ENCODE assay signal across 17 cellular contexts in the genomic region with DNA sequence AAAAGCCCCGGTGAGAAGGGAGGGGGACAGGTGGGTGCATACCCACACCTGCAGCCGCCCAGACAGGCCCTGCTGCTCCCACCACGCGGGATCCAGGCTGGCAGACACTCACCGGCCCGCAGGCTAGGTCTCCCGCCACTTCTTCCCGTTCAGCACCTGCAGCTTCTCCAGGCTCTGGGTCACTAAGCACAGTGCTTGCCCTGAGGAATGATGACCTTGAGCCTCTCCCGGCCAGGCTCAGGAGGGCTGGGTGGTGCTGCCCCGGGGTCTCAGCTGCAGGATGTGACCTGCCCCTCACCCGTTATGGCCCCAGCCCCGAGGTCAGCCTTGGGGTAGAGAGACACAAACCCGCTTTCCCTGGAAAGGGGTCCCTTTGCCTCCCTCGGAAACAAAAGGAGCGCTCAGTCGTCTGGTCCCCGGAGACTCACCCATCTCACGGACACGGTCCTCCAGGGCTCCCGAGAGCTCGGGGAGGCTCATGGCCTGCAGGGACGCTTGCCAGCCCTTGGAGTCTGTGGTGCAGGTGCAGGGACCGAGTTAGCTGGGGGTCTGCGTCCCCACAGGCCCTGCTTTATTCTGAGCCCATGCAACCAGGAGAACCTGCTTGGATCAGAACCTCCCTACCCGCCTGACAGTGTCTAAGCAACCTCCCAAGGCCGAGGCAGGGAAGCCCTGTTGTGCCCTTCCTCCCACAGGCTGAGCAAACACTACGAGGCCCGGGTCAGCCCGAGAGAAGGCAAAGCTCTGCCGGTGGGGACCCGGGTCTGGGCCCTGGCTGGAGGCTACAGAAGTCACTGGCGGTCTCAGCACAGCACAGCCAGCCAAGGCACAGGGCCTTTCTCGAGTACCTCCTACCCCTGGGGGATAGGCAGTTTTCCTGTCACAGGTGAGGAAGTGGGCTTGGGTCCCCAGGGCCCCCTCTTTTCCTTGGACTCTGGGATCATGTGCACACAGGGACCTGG. TPM values are rescaled to one million over a fixed set of nuclear protein-coding genes. Genes with fewer than 3 reads are reported as not detected.
DNase-seq lines count a peak whose midpoint lies in the region; ATAC-seq and FAIRE-seq lines count a peak whose summit lies in the region.
"Had no signal": no experiment of that assay in that cellular context is flagged by ENCODE, and none has a peak within 500 bp of the region (broad histone marks: within the 10 kb centered on the region; RNA-seq: fewer than 3 reads in every experiment).

No MANE protein-coding gene starts in this region.

- POLR2A ChIA-PET in activated CD4-positive, alpha-beta T cell treated with anti-CD3 and anti-CD28 coated beads for 36 hours (lab: Charles Lee) = no interaction called here

- no peak overlapping the region for H3K27ac Mint-ChIP-seq in activated CD8-positive, alpha-beta memory T cell treated with anti-CD3 and anti-CD28 coated beads, Interleukin-2, amount 10 ng/mL, durations not matched to agents 7 days and 5 days
- H3K27ac Mint-ChIP-seq in activated CD4-positive, alpha-beta T cell treated with anti-CD3 and anti-CD28 coated beads for 36 hours = no peak overlapping the region
- H3K27ac Mint-ChIP-seq: H9 had no signal

- no peak overlapping the region for H3K4me3 Mint-ChIP-seq in activated CD8-positive, alpha-beta memory T cell treated with anti-CD3 and anti-CD28 coated beads, Interleukin-2, amount 10 ng/mL, durations not matched to agents 7 days and 5 days
- H3K4me3 Mint-ChIP-seq in activated CD4-positive, alpha-beta T cell treated with anti-CD3 and anti-CD28 coated beads for 36 hours = no peak overlapping the region
- H3K4me3 Mint-ChIP-seq: H9 had no signal

- ATAC-seq in left cardiac atrium (no peak), left ventricle myocardium superior (no peak), left lobe of liver (no peak)
- ATAC-seq in activated CD8-positive, alpha-beta memory T cell treated with anti-CD3 and anti-CD28 coated beads, Interleukin-2, amount 10 ng/mL, durations not matched to agents 7 days and 5 days = no peak
- ATAC-seq in activated CD4-positive, alpha-beta T cell treated with anti-CD3 and anti-CD28 coated beads for 36 hours = no peak

- no peaks in the 10 kb centered on the region for H3K9me3 Mint-ChIP-seq in activated CD8-positive, alpha-beta memory T cell treated with anti-CD3 and anti-CD28 coated beads, Interleukin-2, amount 10 ng/mL, durations not matched to agents 7 days and 5 days (ENCODE audit: low read depth)
- no peaks in the 10 kb centered on the region for H3K9me3 Mint-ChIP-seq in activated CD4-positive, alpha-beta T cell treated with anti-CD3 and anti-CD28 coated beads for 36 hours (ENCODE audit: low read depth)
- H3K9me3 Mint-ChIP-seq: H9 had no signal

- no peak for FAIRE-seq in RCC 7860 (lab: Jason Lieb, UNC)

- no peaks in the 10 kb centered on the region for H3K27me3 Mint-ChIP-seq in activated CD8-positive, alpha-beta memory T cell treated with anti-CD3 and anti-CD28 coated beads, Interleukin-2, amount 10 ng/mL, durations not matched to agents 7 days and 5 days
- H3K27me3 Mint-ChIP-seq in activated CD4-positive, alpha-beta T cell treated with anti-CD3 and anti-CD28 coated beads for 36 hours = no peaks in the 10 kb centered on the region

- CTCF ChIA-PET in activated CD8-positive, alpha-beta memory T cell treated with anti-CD3 and anti-CD28 coated beads, Interleukin-2, amount 10 ng/mL, durations not matched to agents 7 days and 5 days (lab: Charles Lee) = no interaction called here
- CTCF ChIA-PET in activated CD4-positive, alpha-beta T cell treated with anti-CD3 and anti-CD28 coated beads for 36 hours (lab: Charles Lee) = no interaction called here

- intact Hi-C loops in left cardiac atrium (cut with DNase I) (no loop called here), left ventricle myocardium superior (cut with micrococcal nuclease) (no loop called here)
- intact Hi-C loops in activated CD4-positive, alpha-beta T cell treated with anti-CD3 and anti-CD28 coated beads for 36 hours (cut with DNase I, micrococcal nuclease) = no loop called here

- DNase-seq in left cardiac atrium (peak; percentile 21), left ventricle myocardium superior (no peak), left lobe of liver (ENCODE audit: low spot score) (peak; percentile 48), RCC 7860 (ENCODE audit: low spot score) (no peak), activated T-cell treated with anti-CD3 and anti-CD28 coated beads for 4 hours (no peak), SIG-M5 (lab: John Stamatoyannopoulos, UW) (no peak)
- DNase-seq in activated CD8-positive, alpha-beta memory T cell treated with anti-CD3 and anti-CD28 coated beads, Interleukin-2, amount 10 ng/mL, durations not matched to agents 7 days and 5 days = peak; percentile 39
- no peak for DNase-seq in activated CD4-positive, alpha-beta T cell treated with anti-CD3 and anti-CD28 coated beads for 36 hours
- DNase-seq: H9, hypothalamus, kidney glomerular epithelial cell, NCI-H1048, NCI-H526 treated with DMSO at 0.1 percent for 48 hours, OCI-M1, stomach, T1000 had no signal

- peaks cover 13% of the 10 kb centered on the region for H3K36me3 Mint-ChIP-seq in activated CD8-positive, alpha-beta memory T cell treated with anti-CD3 and anti-CD28 coated beads, Interleukin-2, amount 10 ng/mL, durations not matched to agents 7 days and 5 days
- H3K36me3 Mint-ChIP-seq in activated CD4-positive, alpha-beta T cell treated with anti-CD3 and anti-CD28 coated beads for 36 hours (ENCODE audit: low read depth) = peaks cover 12% of the 10 kb centered on the region

- peaks cover 37% of the 10 kb centered on the region for H3K4me1 Mint-ChIP-seq in activated CD8-positive, alpha-beta memory T cell treated with anti-CD3 and anti-CD28 coated beads, Interleukin-2, amount 10 ng/mL, durations not matched to agents 7 days and 5 days
- H3K4me1 Mint-ChIP-seq in activated CD4-positive, alpha-beta T cell treated with anti-CD3 and anti-CD28 coated beads for 36 hours = peaks cover 24% of the 10 kb centered on the region

RNA-seq across cellular contexts. Expression of gene NUDT16L1, which starts 3.8 kb away (rescaled TPM):
- total RNA-seq in left cardiac atrium = 10 to 100 TPM; 39.1 to 41.0 TPM
- total RNA-seq in left ventricle myocardium superior = 51.7 TPM
- 10 to 100 TPM; 31.6 to 35.6 TPM for total RNA-seq in activated CD8-positive, alpha-beta memory T cell treated with anti-CD3 and anti-CD28 coated beads, Interleukin-2, amount 10 ng/mL, durations not matched to agents 7 days and 5 days
- 40.4 TPM for total RNA-seq in left lobe of liver
- 10 to 100 TPM; 16.4 to 22.5 TPM for total RNA-seq in activated CD4-positive, alpha-beta T cell treated with anti-CD3 and anti-CD28 coated beads for 36 hours

RNA-seq across cellular contexts. Expression of gene ANKS3, which starts 36.9 kb away (rescaled TPM):
- total RNA-seq in left cardiac atrium (10 to 100 TPM; 11.0 to 11.6 TPM), left ventricle myocardium superior (7.8 TPM), left lobe of liver (10.6 TPM)
- total RNA-seq in activated CD8-positive, alpha-beta memory T cell treated with anti-CD3 and anti-CD28 coated beads, Interleukin-2, amount 10 ng/mL, durations not matched to agents 7 days and 5 days = 10 to 100 TPM; 16.2 to 17.1 TPM
- total RNA-seq in activated CD4-positive, alpha-beta T cell treated with anti-CD3 and anti-CD28 coated beads for 36 hours = 10 to 100 TPM; 12.1 to 14.1 TPM

RNA-seq across cellular contexts. Expression of gene DNAAF8, which starts 37.2 kb away (rescaled TPM):
- total RNA-seq in left cardiac atrium = under 1 TPM; 0.52 to 0.85 TPM
- total RNA-seq in left ventricle myocardium superior = 0.30 TPM
- under 1 TPM in 1 of 2 experiments, not detected in 1; 0.30 TPM for total RNA-seq in activated CD8-positive, alpha-beta memory T cell treated with anti-CD3 and anti-CD28 coated beads, Interleukin-2, amount 10 ng/mL, durations not matched to agents 7 days and 5 days
- total RNA-seq in left lobe of liver = 0.45 TPM
- under 1 TPM; 0.11 to 0.16 TPM for total RNA-seq in activated CD4-positive, alpha-beta T cell treated with anti-CD3 and anti-CD28 coated beads for 36 hours
- total RNA-seq: mononuclear cell had no signal

Comparison
In these comparisons a context has a peak if more than half of its experiments do, and no peak if none do; other contexts are left out.
1. DNase-seq: peak in left cardiac atrium (single experiment), activated CD8-positive, alpha-beta memory T cell treated with anti-CD3 and anti-CD28 coated beads, Interleukin-2, amount 10 ng/mL, durations not matched to agents 7 days and 5 days (single experiment) and left lobe of liver (single experiment); none in left ventricle myocardium superior (single experiment), activated CD4-positive, alpha-beta T cell treated with anti-CD3 and anti-CD28 coated beads for 36 hours (single experiment), RCC 7860 (single experiment), activated T-cell treated with anti-CD3 and anti-CD28 coated beads for 4 hours (single experiment) and SIG-M5 (single experiment).